10 cellular contexts compared by ENCODE assay signal in genomic region chr3:149967067-149967685, GRCh38. TPM values are rescaled to one million over a fixed set of nuclear protein-coding genes. Genes with fewer than 3 reads are reported as not detected.
DNase-seq lines count a peak whose midpoint lies in the region; ATAC-seq and TF ChIP-seq lines count a peak whose summit lies in the region.
"Had no signal": no experiment of that assay in that cellular context is flagged by ENCODE, and none has a peak within 500 bp of the region (broad histone marks: within the 10 kb centered on the region; RNA-seq: fewer than 3 reads in every experiment).

No MANE protein-coding gene starts in this region.

- no peak for ATAC-seq in activated T-helper 17 cell treated with anti-CD3 and anti-CD28 coated beads, Interleukin-2, amount 50 U/mL, for 72 hours (replicated peaks)
- ATAC-seq in activated CD8-positive, alpha-beta memory T cell treated with anti-CD3 and anti-CD28 coated beads, Interleukin-2, amount 10 ng/mL, durations not matched to agents 7 days and 5 days, result no peak

- no peak overlapping the region for H3K4me3 Mint-ChIP-seq in activated T-helper 17 cell treated with anti-CD3 and anti-CD28 coated beads, Interleukin-2, amount 50 U/mL, for 72 hours
- H3K4me3 Mint-ChIP-seq in activated CD8-positive, alpha-beta memory T cell treated with anti-CD3 and anti-CD28 coated beads, Interleukin-2, amount 10 ng/mL, durations not matched to agents 7 days and 5 days, result no peak overlapping the region
- H3K4me3 Mint-ChIP-seq: activated naive CD8-positive, alpha-beta T cell had no signal

- H3K4me1 ChIP-seq in iPS-18a (ENCODE audit: control insufficient read depth, low read depth, low read length) (peaks cover 28% of the 10 kb centered on the region), tibial nerve (peaks cover 0 to 72% (median 13%) of the 10 kb centered on the region in 4 donors)

- H3K4me3 ChIP-seq in WI38 (ENCODE audit: low read depth, low read length), result peak overlapping the region; percentile 85
- peak overlapping the region; percentile 98 for H3K4me3 ChIP-seq in iPS-18a (ENCODE audit: low read length)
- no peak overlapping the region for H3K4me3 ChIP-seq in tibial nerve

- H3K9me3 Mint-ChIP-seq in activated T-helper 17 cell treated with anti-CD3 and anti-CD28 coated beads, Interleukin-2, amount 50 U/mL, for 72 hours, result no peaks in the 10 kb centered on the region
- H3K9me3 Mint-ChIP-seq in activated CD8-positive, alpha-beta memory T cell treated with anti-CD3 and anti-CD28 coated beads, Interleukin-2, amount 10 ng/mL, durations not matched to agents 7 days and 5 days (ENCODE audit: low read depth), result no peaks in the 10 kb centered on the region
- H3K9me3 Mint-ChIP-seq: CD8-positive, alpha-beta memory T cell had no signal

- TF ChIP-seq EP300 in tibial nerve (IDR thresholded peaks at IDR 0.05), result no peak

- peaks cover 6% of the 10 kb centered on the region for H3K27me3 Mint-ChIP-seq in activated T-helper 17 cell treated with anti-CD3 and anti-CD28 coated beads, Interleukin-2, amount 50 U/mL, for 72 hours
- peaks cover 22% of the 10 kb centered on the region for H3K27me3 Mint-ChIP-seq in activated CD8-positive, alpha-beta memory T cell treated with anti-CD3 and anti-CD28 coated beads, Interleukin-2, amount 10 ng/mL, durations not matched to agents 7 days and 5 days

- CTCF ChIA-PET in activated CD8-positive, alpha-beta memory T cell treated with anti-CD3 and anti-CD28 coated beads, Interleukin-2, amount 10 ng/mL, durations not matched to agents 7 days and 5 days (lab: Charles Lee), result interaction anchor here (0.7 to 5.3 kb wide), 8 partner anchors 9 to 528 kb away, joined by 3 to 40 read pairs (median 4); no protein-coding TSS in a partner anchor

- H3K27ac ChIP-seq in iPS-18a (ENCODE audit: low read length) (peak overlapping the region; percentile 21), tibial nerve (peak overlapping the region in 1 of 4 donors; percentile 4)

- TF ChIP-seq CTCF in WI38 (IDR thresholded peaks at IDR 0.05; ENCODE audit: low read depth, low read length), result no peak
- TF ChIP-seq CTCF in tibial nerve (IDR thresholded peaks at IDR 0.05), result peak; percentile 47 to 63 (median 58)

- H3K36me3 ChIP-seq in iPS-18a (ENCODE audit: control insufficient read depth, low read depth, low read length) (peaks cover 50% of the 10 kb centered on the region), tibial nerve (peaks cover 0 to 10% (median 0%) of the 10 kb centered on the region in 3 donors)

- DNase-seq in NCI-H82 (lab: John Stamatoyannopoulos, UW), result peak; percentile 70
- DNase-seq in NCI-H82 treated with DMSO at 0.1 percent for 48 hours (lab: John Stamatoyannopoulos, UW; ENCODE audit: unreplicated experiment), result no peak
- peak; percentile 29 to 82 (median 65) for DNase-seq in NCI-H1417 (lab: John Stamatoyannopoulos, UW)
- DNase-seq in tibial nerve (ENCODE audit: low spot score in 2 of 2), result no peak
- no peak for DNase-seq in activated CD8-positive, alpha-beta memory T cell treated with anti-CD3 and anti-CD28 coated beads, Interleukin-2, amount 10 ng/mL, durations not matched to agents 7 days and 5 days

- H3K9me3 ChIP-seq in iPS-18a (ENCODE audit: control insufficient read depth, low read depth, low read length) (no peaks in the 10 kb centered on the region), tibial nerve (no peaks in the 10 kb centered on the region)

- 18 to 19% methylated on average over 9 of the region's 9 CpGs for WGBS in tibial nerve, 2 donors

- no peak overlapping the region for H3K27ac Mint-ChIP-seq in activated T-helper 17 cell treated with anti-CD3 and anti-CD28 coated beads, Interleukin-2, amount 50 U/mL, for 72 hours
- no peak overlapping the region for H3K27ac Mint-ChIP-seq in activated CD8-positive, alpha-beta memory T cell treated with anti-CD3 and anti-CD28 coated beads, Interleukin-2, amount 10 ng/mL, durations not matched to agents 7 days and 5 days
- H3K27ac Mint-ChIP-seq: activated naive CD8-positive, alpha-beta T cell had no signal

- H3K27me3 ChIP-seq in iPS-18a (ENCODE audit: control insufficient read depth, insufficient read depth, low read length) (no peaks in the 10 kb centered on the region), tibial nerve (no peaks in the 10 kb centered on the region)

- peak overlapping the region; percentile 18 for H3K9ac ChIP-seq in iPS-18a (ENCODE audit: low read length)

- TF ChIP-seq POLR2A in tibial nerve (IDR thresholded peaks at IDR 0.05), result no peak

- H3K4me1 Mint-ChIP-seq in activated T-helper 17 cell treated with anti-CD3 and anti-CD28 coated beads, Interleukin-2, amount 50 U/mL, for 72 hours, result peaks cover 10% of the 10 kb centered on the region
- H3K4me1 Mint-ChIP-seq in activated CD8-positive, alpha-beta memory T cell treated with anti-CD3 and anti-CD28 coated beads, Interleukin-2, amount 10 ng/mL, durations not matched to agents 7 days and 5 days, result peaks cover 12% of the 10 kb centered on the region

- H3K36me3 Mint-ChIP-seq in activated T-helper 17 cell treated with anti-CD3 and anti-CD28 coated beads, Interleukin-2, amount 50 U/mL, for 72 hours (ENCODE audit: low read depth), result peaks cover 6% of the 10 kb centered on the region
- peaks cover 2% of the 10 kb centered on the region for H3K36me3 Mint-ChIP-seq in activated CD8-positive, alpha-beta memory T cell treated with anti-CD3 and anti-CD28 coated beads, Interleukin-2, amount 10 ng/mL, durations not matched to agents 7 days and 5 days
- H3K36me3 Mint-ChIP-seq: activated naive CD8-positive, alpha-beta T cell had no signal

RNA-seq across cellular contexts. Expression of gene PFN2, which starts 3.5 kb away (rescaled TPM):
- total RNA-seq in tibial nerve, result 10 to 100 TPM; 28.2 to 54.8 (median 40.7) TPM
- 1 to 10 TPM; 1.8 to 2.0 TPM for total RNA-seq in activated T-helper 17 cell treated with anti-CD3 and anti-CD28 coated beads, Interleukin-2, amount 50 U/mL, for 72 hours
- total RNA-seq in activated CD8-positive, alpha-beta memory T cell treated with anti-CD3 and anti-CD28 coated beads, Interleukin-2, amount 10 ng/mL, durations not matched to agents 7 days and 5 days, result 1 to 10 TPM; 1.0 to 1.1 TPM

Comparison
In these comparisons a context has a peak if more than half of its experiments do, and no peak if none do; other contexts are left out.
1. DNase-seq: peak in NCI-H82 (single experiment) and NCI-H1417 (3 of 3); none in NCI-H82 treated with DMSO at 0.1 percent for 48 hours (single experiment), tibial nerve (0 of 2) and activated CD8-positive, alpha-beta memory T cell treated with anti-CD3 and anti-CD28 coated beads, Interleukin-2, amount 10 ng/mL, durations not matched to agents 7 days and 5 days (single experiment).
2. H3K4me3 ChIP-seq: peak in WI38 (single experiment) and iPS-18a (single experiment); none in tibial nerve (0 of 4).
3. RNA of gene PFN2, which starts 3.5 kb away (total RNA-seq): 28.2 to 54.8 TPM in tibial nerve; 1.8 to 2.0 TPM in activated T-helper 17 cell treated with anti-CD3 and anti-CD28 coated beads, Interleukin-2, amount 50 U/mL, for 72 hours and 1.0 to 1.1 TPM in activated CD8-positive, alpha-beta memory T cell treated with anti-CD3 and anti-CD28 coated beads, Interleukin-2, amount 10 ng/mL, durations not matched to agents 7 days and 5 days; every median in the first group is over 4 times any median in the second.